Comparison of ENCODE assay signal across 8 cellular contexts in genomic region chr21:32613436-32614043, GRCh38. TPM values are rescaled to one million over a fixed set of nuclear protein-coding genes. Genes with fewer than 3 reads are reported as not detected.
DNase-seq lines count a peak whose midpoint lies in the region; ATAC-seq and TF ChIP-seq lines count a peak whose summit lies in the region.

No MANE protein-coding gene starts in this region.

- H3K4me1 Mint-ChIP-seq in natural killer cell treated with Interleukin-12 subunit alpha and Interleukin-12 subunit beta and Interleukin-15 and Interleukin-18, amount 100 ng/mL, for 72 hours (ENCODE audit: low read depth in 2 of 2) = peaks cover 3 to 6% of the 10 kb centered on the region in 2 donors

- no peaks in the 10 kb centered on the region for H4K20me1 ChIP-seq in Karpas-422 (ENCODE audit: insufficient read depth, low read depth, low read length)

- H3K9me3 Mint-ChIP-seq in natural killer cell treated with Interleukin-12 subunit alpha and Interleukin-12 subunit beta and Interleukin-15 and Interleukin-18, amount 100 ng/mL, for 72 hours = no peaks in the 10 kb centered on the region

- intact Hi-C loops in posterior cingulate gyrus (cut with DNase I) = no loop called here

- no peaks in the 10 kb centered on the region for H3K9me2 ChIP-seq in Karpas-422 (replicated peaks; ENCODE audit: insufficient read depth, low read length)

- H3K9ac ChIP-seq in Karpas-422 (ENCODE audit: low read length) = peak overlapping the region; percentile 96

- H3K9me3 ChIP-seq in Karpas-422 (ENCODE audit: low read length) = no peaks in the 10 kb centered on the region

- H3K79me2 ChIP-seq in Karpas-422 (ENCODE audit: low read length) = peaks cover 27% of the 10 kb centered on the region

- H3K4me2 ChIP-seq in Karpas-422 (ENCODE audit: low read depth, low read length, poor library complexity, severe bottlenecking) = peak overlapping the region; percentile 84

- no peak overlapping the region for H2AFZ ChIP-seq in Karpas-422 (ENCODE audit: low read length)

- ATAC-seq in natural killer cell treated with Interleukin-12 subunit alpha and Interleukin-12 subunit beta and Interleukin-15 and Interleukin-18, amount 100 ng/mL, for 72 hours = no peak
- no peak for ATAC-seq in HG03039 (IDR thresholded peaks at IDR 0.05; ENCODE audit: unreplicated experiment)

- H3K27me3 Mint-ChIP-seq in natural killer cell treated with Interleukin-12 subunit alpha and Interleukin-12 subunit beta and Interleukin-15 and Interleukin-18, amount 100 ng/mL, for 72 hours = peaks cover 6 to 7% of the 10 kb centered on the region in 2 donors

- H3K27me3 ChIP-seq in Karpas-422 (ENCODE audit: low read length) = no peaks in the 10 kb centered on the region

- H3K4me1 ChIP-seq in Karpas-422 (ENCODE audit: low read length) = peaks cover 15% of the 10 kb centered on the region

- H3K4me3 Mint-ChIP-seq in natural killer cell treated with Interleukin-12 subunit alpha and Interleukin-12 subunit beta and Interleukin-15 and Interleukin-18, amount 100 ng/mL, for 72 hours = peak overlapping the region; percentile 94

- H3K36me3 ChIP-seq in Karpas-422 (ENCODE audit: insufficient read depth, low read length) = peaks cover 11% of the 10 kb centered on the region; the same call in 1 of the 2 replicates

- TF ChIP-seq CTCF in AG10803 (conservative IDR thresholded peaks at IDR 0.05; ENCODE audit: low read length) (no peak), coronary artery (IDR thresholded peaks at IDR 0.05) (no peak)

- peak overlapping the region; percentile 89 for H3K4me3 ChIP-seq in AG10803 (ENCODE audit: low read length)
- H3K4me3 ChIP-seq in Karpas-422 (ENCODE audit: low read length) = peak overlapping the region; percentile 96
- H3K4me3 ChIP-seq in coronary artery = peak overlapping the region; percentile 95

- peak overlapping the region; percentile 89 to 94 for H3K27ac Mint-ChIP-seq in natural killer cell treated with Interleukin-12 subunit alpha and Interleukin-12 subunit beta and Interleukin-15 and Interleukin-18, amount 100 ng/mL, for 72 hours

- peaks cover 5% of the 10 kb centered on the region for H3K36me3 Mint-ChIP-seq in natural killer cell treated with Interleukin-12 subunit alpha and Interleukin-12 subunit beta and Interleukin-15 and Interleukin-18, amount 100 ng/mL, for 72 hours

- no peak overlapping the region for H3K27ac ChIP-seq in Karpas-422 (ENCODE audit: low read length)
- H3K27ac ChIP-seq in coronary artery = peak overlapping the region; percentile 74 to 93

- DNase-seq in AG10803 (ENCODE audit: low read depth) = no peak
- DNase-seq in Karpas-422 = no peak
- DNase-seq in coronary artery (ENCODE audit: low spot score) = no peak
- no peak for DNase-seq in natural killer cell treated with Interleukin-12 subunit alpha and Interleukin-12 subunit beta and Interleukin-15 and Interleukin-18, amount 100 ng/mL, for 72 hours (ENCODE audit: low spot score)
- no peak for DNase-seq in activated gamma-delta T cell treated with Interleukin-2 at 50 U/mL for 16 hours
- DNase-seq in posterior cingulate gyrus = no peak
- no peak for DNase-seq in SW480 (ENCODE audit: low spot score)

RNA-seq across cellular contexts. Expression of gene CFAP298, which starts 1.4 kb away (rescaled TPM):
- total RNA-seq in Karpas-422 (2014; rRNA removed; shearing (Covaris generic); ENCODE audit: low replicate concordance) = 36.0 and 80.3 TPM in 2 replicates
- total RNA-seq in natural killer cell treated with Interleukin-12 subunit alpha and Interleukin-12 subunit beta and Interleukin-15 and Interleukin-18, amount 100 ng/mL, for 72 hours = 10 to 100 TPM; 31.0 to 37.6 TPM

RNA-seq across cellular contexts. Expression of gene TCP10L, which starts 28.2 kb away (rescaled TPM):
- 0.07 TPM in 1 of 2 replicates, not detected in the other for total RNA-seq in Karpas-422 (2014; rRNA removed; shearing (Covaris generic); ENCODE audit: low replicate concordance)
- total RNA-seq in natural killer cell treated with Interleukin-12 subunit alpha and Interleukin-12 subunit beta and Interleukin-15 and Interleukin-18, amount 100 ng/mL, for 72 hours = 1 to 10 TPM; 1.1 to 1.3 TPM
